In genomic region chr4:78612398-78613005, GRCh38 we compare ENCODE assay signal across 10 cellular contexts.
DNase-seq lines count a peak whose midpoint lies in the region; ATAC-seq and TF ChIP-seq lines count a peak whose summit lies in the region.
"Had no signal": no experiment of that assay in that cellular context is flagged by ENCODE, and none has a peak within 500 bp of the region (broad histone marks: within the 10 kb centered on the region; RNA-seq: fewer than 3 reads in every experiment).

No MANE protein-coding gene starts in this region.

- TF ChIP-seq CTCF in NB4 (IDR thresholded peaks at IDR 0.05; ENCODE audit: low read depth, low read length) (peak; percentile 35), breast epithelium (IDR thresholded peaks at IDR 0.05) (peak; percentile 45 to 69 (median 60))

- TF ChIP-seq POLR2A in NB4 (IDR thresholded peaks at IDR 0.05; ENCODE audit: extremely low read depth, insufficient read length), result no peak
- no peak for TF ChIP-seq POLR2A in breast epithelium (IDR thresholded peaks at IDR 0.05)

- no peaks in the 10 kb centered on the region for H3K36me3 ChIP-seq in breast epithelium
- H3K36me3 ChIP-seq: SJCRH30 had no signal

- H3K27ac ChIP-seq in breast epithelium, result no peak overlapping the region
- H3K27ac ChIP-seq: SJCRH30 had no signal

- DNase-seq in COLO829 (ENCODE audit: low spot score), result peak; percentile 67
- DNase-seq in NB4 (ENCODE audit: low read depth), result peak; percentile 68
- no peak for DNase-seq in breast epithelium (ENCODE audit: low spot score in 2 of 2)
- peak; percentile 62 for DNase-seq in left kidney (ENCODE audit: low read depth, low spot score)
- DNase-seq in NCI-H226, result no peak
- no peak for DNase-seq in stimulated activated CD4-positive, alpha-beta T cell treated with anti-CD3 and anti-CD28 coated beads, Interleukin-2, amount 100 ng/mL, for 48 hours

- intact Hi-C loops in breast epithelium (cut with DNase I; ENCODE audit: low total_unique reads), result no loop called here

- ATAC-seq in GM19395 (IDR thresholded peaks at IDR 0.05; ENCODE audit: unreplicated experiment) (peak; percentile 53), HG02970 (IDR thresholded peaks at IDR 0.05; ENCODE audit: low FRiP score, unreplicated experiment) (no peak)
- ATAC-seq: naive thymus-derived CD8-positive, alpha-beta T cell had no signal

- H3K27me3 ChIP-seq in breast epithelium, result no peaks in the 10 kb centered on the region
- H3K27me3 ChIP-seq: SJCRH30 had no signal

- H3K9me3 ChIP-seq in breast epithelium, result no peaks in the 10 kb centered on the region
- H3K9me3 ChIP-seq: SJCRH30 had no signal

- no peak overlapping the region for H3K4me3 ChIP-seq in NB4 (ENCODE audit: low read depth, low read length)
- H3K4me3 ChIP-seq in breast epithelium, result no peak overlapping the region
- H3K4me3 ChIP-seq: SJCRH30 had no signal

- H3K4me1 ChIP-seq in breast epithelium, result no peaks in the 10 kb centered on the region

Comparison
In these comparisons a context has a peak if more than half of its experiments do, and no peak if none do; other contexts are left out.
1. DNase-seq: peak in COLO829 (single experiment), NB4 (single experiment) and left kidney (single experiment); none in breast epithelium (0 of 2), NCI-H226 (single experiment) and stimulated activated CD4-positive, alpha-beta T cell treated with anti-CD3 and anti-CD28 coated beads, Interleukin-2, amount 100 ng/mL, for 48 hours (0 of 2).